Comparison of ENCODE assay signal across 8 cellular contexts in genomic region chr3:50612234-50612972, GRCh38. TPM values are rescaled to one million over a fixed set of nuclear protein-coding genes. Genes with fewer than 3 reads are reported as not detected.
DNase-seq lines count a peak whose midpoint lies in the region; ATAC-seq and TF ChIP-seq lines count a peak whose summit lies in the region.

No MANE protein-coding gene starts in this region.

- DNase-seq in activated CD4-positive, alpha-beta T cell treated with anti-CD3 and anti-CD28 coated beads, Interleukin-2, amount 10 ng/mL, durations not matched to agents 24 days and 14 days, result no peak
- no peak for DNase-seq in activated CD4-positive, alpha-beta T cell treated with anti-CD3 and anti-CD28 coated beads for 1 hour
- DNase-seq in Panc1 (ENCODE audit: low read depth, low spot score) (no peak), retinal pigment epithelial cell (ENCODE audit: low read depth) (no peak), NAMALWA (ENCODE audit: low spot score) (no peak), cerebellum (ENCODE audit: low spot score) (no peak), NCI-H510A treated with DMSO at 0.1 percent for 48 hours (lab: John Stamatoyannopoulos, UW) (no peak)

- no TSS peak for BruUV-seq in Panc1 (replicated peaks; lab: Mats Ljungman, UMichigan)

- H3K27me3 Mint-ChIP-seq in activated CD4-positive, alpha-beta T cell treated with anti-CD3 and anti-CD28 coated beads, Interleukin-2, amount 10 ng/mL, durations not matched to agents 24 days and 14 days, result no peaks in the 10 kb centered on the region

- H3K9me3 ChIP-seq in Panc1 (ENCODE audit: control insufficient read depth, insufficient read depth, low read depth, low read length), result no peaks in the 10 kb centered on the region
- no peaks in the 10 kb centered on the region for H3K9me3 ChIP-seq in esophagus (ENCODE audit: control insufficient read depth in 2 of 2, insufficient read depth in 1 of 2, low read depth in 1 of 2, low read length in 1 of 2)

- CTCF ChIA-PET in Panc1 (lab: Charles Lee), result interaction anchor here (0.7 kb wide), 1 partner anchor 172 kb away, joined by 9 read pairs; no protein-coding TSS in a partner anchor

- ATAC-seq in Panc1, result peak; percentile 13

- WGBS in esophagus, 2 donors, result 7 to 8% methylated on average over 31 of the region's 31 CpGs

- peak overlapping the region; percentile 93 for H3K4me3 Mint-ChIP-seq in activated CD4-positive, alpha-beta T cell treated with anti-CD3 and anti-CD28 coated beads, Interleukin-2, amount 10 ng/mL, durations not matched to agents 24 days and 14 days

- H3K27me3 ChIP-seq in Panc1 (ENCODE audit: control insufficient read depth, insufficient read depth, low read length), result no peaks in the 10 kb centered on the region
- no peaks in the 10 kb centered on the region for H3K27me3 ChIP-seq in esophagus (ENCODE audit: control insufficient read depth in 1 of 2, insufficient read depth in 2 of 2, low read length in 2 of 2)

- H3K9me3 Mint-ChIP-seq in activated CD4-positive, alpha-beta T cell treated with anti-CD3 and anti-CD28 coated beads, Interleukin-2, amount 10 ng/mL, durations not matched to agents 24 days and 14 days, result no peaks in the 10 kb centered on the region

- H3K36me3 Mint-ChIP-seq in activated CD4-positive, alpha-beta T cell treated with anti-CD3 and anti-CD28 coated beads, Interleukin-2, amount 10 ng/mL, durations not matched to agents 24 days and 14 days (ENCODE audit: low read depth), result peaks cover 68% of the 10 kb centered on the region

- POLR2A ChIA-PET in Panc1 (lab: Charles Lee), result no interaction called here

- intact Hi-C loops in activated CD4-positive, alpha-beta T cell treated with anti-CD3 and anti-CD28 coated beads, Interleukin-2, amount 10 ng/mL, durations not matched to agents 24 days and 14 days (cut with micrococcal nuclease), result loop anchor here (5.0 to 10.0 kb wide), 4 partner anchors 275 to 1442 kb away; partner anchors contain the start of genes DUSP7, GNAI2, HYAL3 and NAA80
- intact Hi-C loops in Panc1 (cut with micrococcal nuclease; ENCODE audit: unreplicated experiment), result loop anchor here (5.0 kb wide), 1 partner anchor 175 kb away; no protein-coding TSS in a partner anchor

- H3K4me3 ChIP-seq in Panc1 (ENCODE audit: low read depth in 2 of 2, low read length in 2 of 2) (peak overlapping the region; percentile 48 to 61), esophagus (ENCODE audit: low read depth in 1 of 2, low read length in 2 of 2) (peak overlapping the region; percentile 68 to 83), retinal pigment epithelial cell (ENCODE audit: low read length) (peak overlapping the region; percentile 57)

- peaks cover 38% of the 10 kb centered on the region for H3K4me1 Mint-ChIP-seq in activated CD4-positive, alpha-beta T cell treated with anti-CD3 and anti-CD28 coated beads, Interleukin-2, amount 10 ng/mL, durations not matched to agents 24 days and 14 days

- H3K27ac Mint-ChIP-seq in activated CD4-positive, alpha-beta T cell treated with anti-CD3 and anti-CD28 coated beads, Interleukin-2, amount 10 ng/mL, durations not matched to agents 24 days and 14 days, result peak overlapping the region; percentile 96

- TF ChIP-seq CTCF in Panc1 (IDR thresholded peaks at IDR 0.05), result no peak
- TF ChIP-seq CTCF in retinal pigment epithelial cell (conservative IDR thresholded peaks at IDR 0.05; ENCODE audit: low read depth, low read length), result no peak

- H3K4me1 ChIP-seq in Panc1 (ENCODE audit: control insufficient read depth, insufficient read depth, low read length) (no peaks in the 10 kb centered on the region; the same call in 1 of the 2 replicates), esophagus (ENCODE audit: control insufficient read depth in 2 of 2, insufficient read depth in 2 of 2, low read length in 1 of 2) (peaks cover 7 to 28% of the 10 kb centered on the region in 2 donors)

- in situ Hi-C loops in Panc1 (cut with HindIII; ENCODE audit: low pct_unique_long_range_greater_than_20kb, low sequenced_read_pairs), result no loop called here

- H3K36me3 ChIP-seq in Panc1 (ENCODE audit: control insufficient read depth, insufficient read depth, low read length), result no peaks in the 10 kb centered on the region
- peaks cover 0 to 7% of the 10 kb centered on the region in 2 donors for H3K36me3 ChIP-seq in esophagus (ENCODE audit: control insufficient read depth in 2 of 2, insufficient read depth in 2 of 2, low read length in 1 of 2)

- no peak overlapping the region for H3K27ac ChIP-seq in Panc1 (ENCODE audit: low read length)
- H3K27ac ChIP-seq in esophagus (ENCODE audit: low read depth in 2 of 2, low read length in 1 of 2), result peak overlapping the region; percentile 83 to 89

RNA-seq across cellular contexts. Expression of gene CISH, which starts 0.8 kb away (rescaled TPM):
- 359 and 361 TPM in 2 replicates for total RNA-seq in activated CD4-positive, alpha-beta T cell treated with anti-CD3 and anti-CD28 coated beads, Interleukin-2, amount 10 ng/mL, durations not matched to agents 24 days and 14 days
- total RNA-seq in Panc1 (2021; ENCODE audit: unreplicated experiment) (0.57 TPM), cerebellum (1.4 TPM)
- 0.35 TPM for polyA plus RNA-seq in Panc1 (2012; ENCODE audit: insufficient read length)
- 1 to 10 TPM; 5.5 to 7.0 TPM for polyA plus RNA-seq in esophagus

RNA-seq across cellular contexts. Expression of gene MAPKAPK3, which starts 4.5 kb away (rescaled TPM):
- total RNA-seq in activated CD4-positive, alpha-beta T cell treated with anti-CD3 and anti-CD28 coated beads, Interleukin-2, amount 10 ng/mL, durations not matched to agents 24 days and 14 days, result 199 and 207 TPM in 2 replicates
- total RNA-seq in Panc1 (2021; ENCODE audit: unreplicated experiment), result 14.8 TPM
- 15.1 TPM for polyA plus RNA-seq in Panc1 (2012; ENCODE audit: insufficient read length)
- 10 to 100 TPM; 33.8 to 39.1 TPM for polyA plus RNA-seq in esophagus
- total RNA-seq in cerebellum, result 12.2 TPM

RNA-seq across cellular contexts. Expression of gene HEMK1, which starts 43.1 kb away (rescaled TPM):
- total RNA-seq in activated CD4-positive, alpha-beta T cell treated with anti-CD3 and anti-CD28 coated beads, Interleukin-2, amount 10 ng/mL, durations not matched to agents 24 days and 14 days, result 62.9 and 66.0 TPM in 2 replicates
- total RNA-seq in Panc1 (2021; ENCODE audit: unreplicated experiment) (12.1 TPM), cerebellum (9.0 TPM)
- polyA plus RNA-seq in Panc1 (2012; ENCODE audit: insufficient read length), result 12.5 TPM
- polyA plus RNA-seq in esophagus, result 10 to 100 TPM in 1 of 2 donors, 1 to 10 TPM in 1; 8.3 to 12.9 TPM

RNA-seq across cellular contexts. Expression of gene C3orf18, which starts 44.9 kb away (rescaled TPM):
- 32.6 and 35.4 TPM in 2 replicates for total RNA-seq in activated CD4-positive, alpha-beta T cell treated with anti-CD3 and anti-CD28 coated beads, Interleukin-2, amount 10 ng/mL, durations not matched to agents 24 days and 14 days
- total RNA-seq in Panc1 (2021; ENCODE audit: unreplicated experiment) (5.0 TPM), cerebellum (15.8 TPM)
- 9.5 TPM for polyA plus RNA-seq in Panc1 (2012; ENCODE audit: insufficient read length)
- polyA plus RNA-seq in esophagus, result 1 to 10 TPM; 1.8 to 2.0 TPM

Comparison
In these comparisons a context has a peak if more than half of its experiments do, and no peak if none do; other contexts are left out.
1. RNA of gene CISH, which starts 0.8 kb away (total RNA-seq): 359 to 361 TPM in activated CD4-positive, alpha-beta T cell treated with anti-CD3 and anti-CD28 coated beads, Interleukin-2, amount 10 ng/mL, durations not matched to agents 24 days and 14 days; 1.4 TPM in cerebellum (single experiment) and 0.57 TPM in Panc1 (single experiment); every median in the first group is over 100 times any median in the second.
2. RNA of gene MAPKAPK3, which starts 4.5 kb away (total RNA-seq): 199 to 207 TPM in activated CD4-positive, alpha-beta T cell treated with anti-CD3 and anti-CD28 coated beads, Interleukin-2, amount 10 ng/mL, durations not matched to agents 24 days and 14 days; 14.8 TPM in Panc1 (single experiment) and 12.2 TPM in cerebellum (single experiment); every median in the first group is over 10 times any median in the second.
3. Peak in every context shown above with its lines, with median percentiles within 50 percentile points of each other: H3K4me3 ChIP-seq.